In genomic region chr5:54309237-54309636, GRCh38 we compare ENCODE assay signal across 8 cellular contexts. TPM values are rescaled to one million over a fixed set of nuclear protein-coding genes. Genes with fewer than 3 reads are reported as not detected.
DNase-seq lines count a peak whose midpoint lies in the region; ATAC-seq and TF ChIP-seq lines count a peak whose summit lies in the region.

No MANE protein-coding gene starts in this region.

- H3K9me3 Mint-ChIP-seq in HFFc6, result peaks cover 4% of the 10 kb centered on the region; the same call in 1 of the 2 replicates

- no peak for TF ChIP-seq CTCF in AG09309 (IDR thresholded peaks at IDR 0.05; ENCODE audit: control insufficient read depth, insufficient read depth, low read depth, low read length, missing control alignments)
- TF ChIP-seq CTCF in HFFc6 (IDR thresholded peaks at IDR 0.05), result no peak
- TF ChIP-seq CTCF in astrocyte of the cerebellum (IDR thresholded peaks at IDR 0.05; ENCODE audit: low read depth, low read length, missing control alignments), result no peak
- no peak for TF ChIP-seq CTCF in left lung (IDR thresholded peaks at IDR 0.05)

- H3K4me3 ChIP-seq in AG09309 (ENCODE audit: control insufficient read depth, low read depth, low read length) (peak overlapping the region; percentile 83), astrocyte of the cerebellum (ENCODE audit: low read depth, low read length) (peak overlapping the region; percentile 77), left lung (peak overlapping the region; percentile 73 to 92), thymus (ENCODE audit: low read length) (peak overlapping the region; percentile 97)

- intact Hi-C loops in left lung (cut with DNase I), result no loop called here

- H3K36me3 Mint-ChIP-seq in HFFc6 (ENCODE audit: low read depth), result no peaks in the 10 kb centered on the region

- H3K27me3 ChIP-seq in left lung (no peaks in the 10 kb centered on the region), thymus (ENCODE audit: control insufficient read depth, insufficient read depth) (no peaks in the 10 kb centered on the region)

- no peaks in the 10 kb centered on the region for H3K36me3 ChIP-seq in left lung
- H3K36me3 ChIP-seq in thymus (ENCODE audit: control insufficient read depth, insufficient read depth), result no peaks in the 10 kb centered on the region

- no peak for DNase-seq in AG09309 (ENCODE audit: low read depth)
- DNase-seq in HFFc6, result peak; percentile 3
- DNase-seq in astrocyte of the cerebellum (ENCODE audit: low read depth), result no peak
- no peak for DNase-seq in left lung
- no peak for DNase-seq in NCI-H1105 (lab: John Stamatoyannopoulos, UW)
- DNase-seq in left lobe of liver (ENCODE audit: low spot score), result no peak

- H3K27me3 Mint-ChIP-seq in HFFc6 (ENCODE audit: insufficient read depth), result peaks cover 5% of the 10 kb centered on the region

- WGBS in thymus, result 60% methylated on average over 10 of the region's 10 CpGs

- ATAC-seq in left lung (no peak), GM18517 (IDR thresholded peaks at IDR 0.05; ENCODE audit: unreplicated experiment) (no peak), left lobe of liver (no peak)

- H3K9me3 ChIP-seq in left lung, result no peaks in the 10 kb centered on the region
- H3K9me3 ChIP-seq in thymus (ENCODE audit: control insufficient read depth), result no peaks in the 10 kb centered on the region

- peak overlapping the region; percentile 88 for H3K27ac Mint-ChIP-seq in HFFc6

- H3K4me1 Mint-ChIP-seq in HFFc6 (ENCODE audit: low read depth), result peaks cover 21% of the 10 kb centered on the region

- H3K4me3 Mint-ChIP-seq in HFFc6, result peak overlapping the region; percentile 98

- H3K4me1 ChIP-seq in left lung (peaks cover 0 to 38% of the 10 kb centered on the region in 2 donors), thymus (ENCODE audit: control insufficient read depth, insufficient read depth, low read length) (peaks cover 5% of the 10 kb centered on the region)

- in situ Hi-C loops in astrocyte of the cerebellum (cut with HindIII; ENCODE audit: low sequenced_read_pairs), result no loop called here

- H3K27ac ChIP-seq in left lung (no peak overlapping the region), thymus (ENCODE audit: low read depth) (no peak overlapping the region)

RNA-seq across cellular contexts. Expression of gene ARL15, which starts 1.1 kb away (rescaled TPM):
- total RNA-seq in HFFc6 (2021; fragmentation: NEBNext Ultra II Directional; extraction: Animal tissue kit (Norgen Biotek cat#: 25700)), result 10 to 100 TPM in 5 of 6 experiments, 1 to 10 TPM in 1; 9.8 to 16.0 (median 13.4) TPM
- total RNA-seq in left lung (10 to 100 TPM; 20.2 to 24.9 TPM), left lobe of liver (6.0 TPM)
- 26.4 TPM for polyA plus RNA-seq in thymus
